In genomic region chr11:131495417-131495816, GRCh38 we compare ENCODE assay signal across 12 cellular contexts.
DNase-seq lines count a peak whose midpoint lies in the region; ATAC-seq and TF ChIP-seq lines count a peak whose summit lies in the region.
"Had no signal": no experiment of that assay in that cellular context is flagged by ENCODE, and none has a peak within 500 bp of the region (broad histone marks: within the 10 kb centered on the region; RNA-seq: fewer than 3 reads in every experiment).

No MANE protein-coding gene starts in this region.

- no peaks in the 10 kb centered on the region for H3K27me3 ChIP-seq in heart left ventricle
- H3K27me3 ChIP-seq in neuronal stem cell (ENCODE audit: control insufficient read depth in 3 of 3, insufficient read depth in 3 of 3, low read depth in 1 of 3, low read length in 3 of 3): no peaks in the 10 kb centered on the region
- H3K27me3 ChIP-seq in testis: no peaks in the 10 kb centered on the region

- no peak overlapping the region for H3K9ac ChIP-seq in neuronal stem cell (ENCODE audit: low read depth, low read length, poor library complexity)

- WGBS in heart left ventricle, 4 donors: 27 to 45% (median 38%) methylated on average over 5 to 6 of the region's 6 CpGs
- WGBS in neuronal stem cell (ENCODE audit: extremely low coverage in 2 of 2, insufficient read length in 2 of 2, insufficient replicate concordance in 1 of 2), 2 donors: no CpG with 5 or more reads among the region's 6 CpGs
- WGBS in testis, 2 donors: 27 to 62% methylated on average over 6 of the region's 6 CpGs

- H3K14ac ChIP-seq in neuronal stem cell (ENCODE audit: low read length): no peak overlapping the region

- no peak overlapping the region for H2AFZ ChIP-seq in neuronal stem cell (ENCODE audit: low read length)

- peak overlapping the region; percentile 17 for H3K18ac ChIP-seq in neuronal stem cell (ENCODE audit: low read length)

- peaks cover 0 to 8% (median 0%) of the 10 kb centered on the region in 12 donors for H3K4me1 ChIP-seq in heart left ventricle
- peaks cover 0 to 1% of the 10 kb centered on the region in 2 donors for H3K4me1 ChIP-seq in neuronal stem cell (ENCODE audit: control insufficient read depth in 2 of 2, insufficient read depth in 1 of 2, low read depth in 1 of 2, low read length in 2 of 2)
- peaks cover 4% of the 10 kb centered on the region for H3K4me1 ChIP-seq in testis

- H2BK12ac ChIP-seq in neuronal stem cell (ENCODE audit: low read length): no peak overlapping the region

- DNase-seq in heart left ventricle (peak in 4 of 5 donors; percentile 28 to 76 (median 46)), neuronal stem cell (ENCODE audit: low spot score) (no peak), testis (peak; percentile 74), foreskin fibroblast (no peak), NCI-H2171 treated with DMSO at 0.1 percent for 48 hours (lab: John Stamatoyannopoulos, UW) (no peak)
- no peak for DNase-seq in activated naive CD4-positive, alpha-beta T cell treated with anti-CD3 and anti-CD28 coated beads, Interleukin-2, amount 50 U/mL, for 16 hours
- DNase-seq: MV-4-11, NCI-H748 treated with DMSO at 0.1 percent for 48 hours, nephron progenitor cell had no signal

- no peak overlapping the region for H3K23ac ChIP-seq in neuronal stem cell (ENCODE audit: low read depth, low read length, poor library complexity)

- TF ChIP-seq POLR2A in heart left ventricle (IDR thresholded peaks at IDR 0.05): no peak
- TF ChIP-seq POLR2A in testis (IDR thresholded peaks at IDR 0.05): no peak

- H2BK15ac ChIP-seq in neuronal stem cell (ENCODE audit: low read length): no peak overlapping the region

- no peaks in the 10 kb centered on the region for H3K79me1 ChIP-seq in neuronal stem cell (ENCODE audit: low read depth, low read length)

- H4K91ac ChIP-seq in neuronal stem cell (ENCODE audit: low read depth, low read length, poor library complexity): no peak overlapping the region

- H3K27ac ChIP-seq in angular gyrus (ENCODE audit: low read depth, low read length) (peak overlapping the region; percentile 64), heart left ventricle (peak overlapping the region in 1 of 12 donors; percentile 1), neuronal stem cell (replicated peaks; ENCODE audit: low read length) (no peak overlapping the region), testis (no peak overlapping the region)

- peak; percentile 82 to 92 (median 90) for ATAC-seq in heart left ventricle
- ATAC-seq in GM19397 (IDR thresholded peaks at IDR 0.05; ENCODE audit: unreplicated experiment): no peak
- ATAC-seq: stimulated activated effector memory CD8-positive, alpha-beta T cell treated with anti-CD3 and anti-CD28 coated beads, Interleukin-12 subunit alpha, Interleukin-12 subunit beta, amount 100 ng/mL, for 72 hours had no signal

- H3K9me3 ChIP-seq in heart left ventricle (no peaks in the 10 kb centered on the region), neuronal stem cell (replicated peaks in 1 of 2; ENCODE audit: control insufficient read depth in 2 of 2, insufficient read depth in 1 of 2, low read depth in 1 of 2, low read length in 2 of 2) (no peaks in the 10 kb centered on the region), testis (no peaks in the 10 kb centered on the region)

- no peak overlapping the region for H3K4ac ChIP-seq in neuronal stem cell (ENCODE audit: low read length)

- no peak overlapping the region for H3K4me3 ChIP-seq in heart left ventricle
- H3K4me3 ChIP-seq in neuronal stem cell (ENCODE audit: low read length in 2 of 2): no peak overlapping the region
- no peak overlapping the region for H3K4me3 ChIP-seq in testis
- no peak overlapping the region for H3K4me3 ChIP-seq in foreskin fibroblast (ENCODE audit: low read depth in 1 of 2, low read length in 2 of 2)

- H4K8ac ChIP-seq in neuronal stem cell (ENCODE audit: low read depth, low read length): no peak overlapping the region

- H2BK120ac ChIP-seq in neuronal stem cell (ENCODE audit: low read depth, low read length): no peak overlapping the region

- intact Hi-C loops in heart left ventricle (cut with DNase I) (no loop called here), testis (cut with DNase I; ENCODE audit: low total_unique reads) (no loop called here)

- no peaks in the 10 kb centered on the region for H3K36me3 ChIP-seq in heart left ventricle
- no peaks in the 10 kb centered on the region for H3K36me3 ChIP-seq in neuronal stem cell (replicated peaks in 1 of 2; ENCODE audit: control insufficient read depth in 2 of 2, insufficient read depth in 2 of 2, low read length in 2 of 2)
- no peaks in the 10 kb centered on the region for H3K36me3 ChIP-seq in testis (ENCODE audit: low read depth, missing control alignments)

- H2BK5ac ChIP-seq in neuronal stem cell (ENCODE audit: low read length): no peak overlapping the region

- peak overlapping the region; percentile 18 for H2AK5ac ChIP-seq in neuronal stem cell (ENCODE audit: low read depth, low read length)

- H3K4me2 ChIP-seq in neuronal stem cell (ENCODE audit: insufficient read depth, low read length, poor library complexity, severe bottlenecking): no peak overlapping the region

- no peak for TF ChIP-seq CTCF in heart left ventricle (IDR thresholded peaks at IDR 0.05)
- TF ChIP-seq CTCF in testis (IDR thresholded peaks at IDR 0.05): no peak
- TF ChIP-seq CTCF in foreskin fibroblast (IDR thresholded peaks at IDR 0.05; ENCODE audit: low read depth, low read length): no peak

Comparison
In these comparisons a context has a peak if more than half of its experiments do, and no peak if none do; other contexts are left out.
1. DNase-seq: peak in heart left ventricle (4 of 5) and testis (single experiment); none in neuronal stem cell (single experiment), activated naive CD4-positive, alpha-beta T cell treated with anti-CD3 and anti-CD28 coated beads, Interleukin-2, amount 50 U/mL, for 16 hours (single experiment), foreskin fibroblast (0 of 2) and NCI-H2171 treated with DMSO at 0.1 percent for 48 hours (single experiment).